In genomic region chr1:3731951-3732746, GRCh38 we compare ENCODE assay signal across 16 cellular contexts. TPM values are rescaled to one million over a fixed set of nuclear protein-coding genes. Genes with fewer than 3 reads are reported as not detected.
"Had no signal": no experiment of that assay in that cellular context is flagged by ENCODE, and none has a peak within 500 bp of the region (broad histone marks: within the 10 kb centered on the region; RNA-seq: fewer than 3 reads in every experiment).

No MANE protein-coding gene starts in this region.

- H3K4me3 ChIP-seq: esophagus muscularis mucosa, thoracic aorta, uterus had no signal

- H3K36me3 Mint-ChIP-seq: activated naive CD8-positive, alpha-beta T cell treated with anti-CD3 and anti-CD28 coated beads, Interleukin-2, amount 10 ng/mL, durations not matched to agents 7 days and 5 days had no signal

- H3K4me3 Mint-ChIP-seq: activated CD4-positive, alpha-beta T cell treated with anti-CD3 and anti-CD28 coated beads for 36 hours; activated CD8-positive, alpha-beta T cell treated with anti-CD3 and anti-CD28 coated beads for 36 hours; activated naive CD8-positive, alpha-beta T cell treated with anti-CD3 and anti-CD28 coated beads, Interleukin-2, amount 10 ng/mL, durations not matched to agents 7 days and 5 days; stimulated activated naive CD8-positive, alpha-beta T cell treated with anti-CD3 and anti-CD28 coated beads, Interleukin-15, Interleukin-2, amounts not matched to agents 100 ng/mL and 50 ng/mL, for 24 hours had no signal

- H3K36me3 ChIP-seq: thoracic aorta, uterus had no signal

- ATAC-seq: activated CD4-positive, alpha-beta T cell treated with anti-CD3 and anti-CD28 coated beads for 36 hours had no signal

- H3K27me3 ChIP-seq: uterus had no signal

- FAIRE-seq: keratinocyte had no signal

- H3K4me1 ChIP-seq: uterus had no signal

- H3K9me3 Mint-ChIP-seq: activated CD8-positive, alpha-beta T cell treated with anti-CD3 and anti-CD28 coated beads for 36 hours; activated naive CD8-positive, alpha-beta T cell treated with anti-CD3 and anti-CD28 coated beads, Interleukin-2, amount 10 ng/mL, durations not matched to agents 7 days and 5 days; stimulated activated naive CD8-positive, alpha-beta T cell treated with anti-CD3 and anti-CD28 coated beads, Interleukin-15, Interleukin-2, amounts not matched to agents 100 ng/mL and 50 ng/mL, for 24 hours had no signal

- H3K4me1 Mint-ChIP-seq: activated CD4-positive, alpha-beta T cell treated with anti-CD3 and anti-CD28 coated beads for 36 hours; activated naive CD8-positive, alpha-beta T cell treated with anti-CD3 and anti-CD28 coated beads, Interleukin-2, amount 10 ng/mL, durations not matched to agents 7 days and 5 days had no signal

- H3K9me3 ChIP-seq: esophagus muscularis mucosa, thoracic aorta, uterus had no signal

- H3K27ac Mint-ChIP-seq: activated CD4-positive, alpha-beta T cell treated with anti-CD3 and anti-CD28 coated beads for 36 hours; activated CD8-positive, alpha-beta T cell treated with anti-CD3 and anti-CD28 coated beads for 36 hours; activated naive CD8-positive, alpha-beta T cell treated with anti-CD3 and anti-CD28 coated beads, Interleukin-2, amount 10 ng/mL, durations not matched to agents 7 days and 5 days; stimulated activated naive CD8-positive, alpha-beta T cell treated with anti-CD3 and anti-CD28 coated beads, Interleukin-15, Interleukin-2, amounts not matched to agents 100 ng/mL and 50 ng/mL, for 24 hours had no signal

- DNase-seq: activated CD8-positive, alpha-beta memory T cell treated with anti-CD3 and anti-CD28 coated beads, Interleukin-2, amount 50 U/mL, for 48 hours; activated naive CD8-positive, alpha-beta T cell treated with anti-CD3 and anti-CD28 coated beads, Interleukin-2, amount 10 ng/mL, durations not matched to agents 7 days and 5 days; stimulated activated CD4-positive, alpha-beta T cell treated with anti-CD3 and anti-CD28 coated beads, Interleukin-12 subunit alpha, Interleukin-12 subunit beta, amount 100 ng/mL, for 4 hours; stimulated activated CD4-positive, alpha-beta T cell treated with anti-CD3 and anti-CD28 coated beads, Interleukin-2, amount 100 ng/mL, for 48 hours; stimulated activated CD8-positive, alpha-beta memory T cell treated with anti-CD3 and anti-CD28 coated beads, Interleukin-4, amount 100 ng/mL, for 48 hours; T1000; uterus had no signal

- H3K27ac ChIP-seq: esophagus muscularis mucosa, thoracic aorta, uterus had no signal

- H3K27me3 Mint-ChIP-seq: activated CD4-positive, alpha-beta T cell treated with anti-CD3 and anti-CD28 coated beads for 36 hours; activated CD8-positive, alpha-beta T cell treated with anti-CD3 and anti-CD28 coated beads for 36 hours; activated naive CD8-positive, alpha-beta T cell treated with anti-CD3 and anti-CD28 coated beads, Interleukin-2, amount 10 ng/mL, durations not matched to agents 7 days and 5 days; stimulated activated naive CD8-positive, alpha-beta T cell treated with anti-CD3 and anti-CD28 coated beads, Interleukin-15, Interleukin-2, amounts not matched to agents 100 ng/mL and 50 ng/mL, for 24 hours had no signal

RNA-seq across cellular contexts. Expression of gene CCDC27, which starts 20.1 kb away (rescaled TPM):
- total RNA-seq: activated CD4-positive, alpha-beta T cell treated with anti-CD3 and anti-CD28 coated beads for 36 hours; activated CD8-positive, alpha-beta T cell treated with anti-CD3 and anti-CD28 coated beads for 36 hours; activated naive CD8-positive, alpha-beta T cell treated with anti-CD3 and anti-CD28 coated beads, Interleukin-2, amount 10 ng/mL, durations not matched to agents 7 days and 5 days; esophagus muscularis mucosa; fibroblast of villous mesenchyme; liver; thoracic aorta; uterus had no signal
- polyA plus RNA-seq: keratinocyte, liver, neural cell had no signal

RNA-seq across cellular contexts. Expression of gene SMIM1, which starts 40.4 kb away (rescaled TPM):
- polyA plus RNA-seq: neural cell had no signal
